In the genomic region with DNA sequence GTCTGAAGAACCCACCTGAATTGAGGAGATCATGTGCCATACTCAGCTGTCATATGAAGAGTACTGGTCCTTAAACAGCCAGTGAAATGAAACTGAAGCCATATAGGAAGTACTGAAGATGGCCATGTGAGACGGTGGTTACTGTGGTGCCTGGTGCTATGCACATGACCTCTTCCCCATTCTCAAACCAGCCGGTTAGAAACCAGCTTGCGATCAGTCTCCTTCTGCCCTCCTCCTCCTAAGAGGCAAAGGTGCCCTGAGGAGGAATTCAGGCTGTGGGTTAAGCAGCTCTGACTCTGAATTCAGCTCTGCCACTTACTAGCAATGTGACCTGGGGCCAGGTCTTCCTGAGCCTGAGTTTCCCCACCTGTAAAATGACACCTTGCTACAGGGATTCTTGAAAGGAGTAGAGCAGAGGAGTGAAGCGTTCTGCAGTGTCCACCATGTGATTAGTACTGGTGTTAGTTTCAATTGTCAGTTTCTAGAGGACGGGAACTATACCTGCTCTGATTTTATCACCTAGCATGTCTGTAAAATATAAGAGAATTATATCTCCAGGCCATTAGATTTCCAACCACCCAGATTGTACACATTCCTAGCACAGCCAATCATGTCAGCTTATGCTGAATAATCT, we compare ENCODE assay signal across 1 cellular context.
TF ChIP-seq lines count a peak whose summit lies in the region.

No MANE protein-coding gene starts in this region.

TF ChIP-seq in GM12878, 131 proteins besides CTCF, POLR2A, EP300 and RAD21 (continued from another document):
- TF ChIP-seq, protein P1, sequence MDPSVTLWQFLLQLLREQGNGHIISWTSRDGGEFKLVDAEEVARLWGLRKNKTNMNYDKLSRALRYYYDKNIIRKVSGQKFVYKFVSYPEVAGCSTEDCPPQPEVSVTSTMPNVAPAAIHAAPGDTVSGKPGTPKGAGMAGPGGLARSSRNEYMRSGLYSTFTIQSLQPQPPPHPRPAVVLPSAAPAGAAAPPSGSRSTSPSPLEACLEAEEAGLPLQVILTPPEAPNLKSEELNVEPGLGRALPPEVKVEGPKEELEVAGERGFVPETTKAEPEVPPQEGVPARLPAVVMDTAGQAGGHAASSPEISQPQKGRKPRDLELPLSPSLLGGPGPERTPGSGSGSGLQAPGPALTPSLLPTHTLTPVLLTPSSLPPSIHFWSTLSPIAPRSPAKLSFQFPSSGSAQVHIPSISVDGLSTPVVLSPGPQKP (IDR thresholded peaks at IDR 0.05; ENCODE audit: low read depth, low read length) = no peak
- TF ChIP-seq, protein P2, sequence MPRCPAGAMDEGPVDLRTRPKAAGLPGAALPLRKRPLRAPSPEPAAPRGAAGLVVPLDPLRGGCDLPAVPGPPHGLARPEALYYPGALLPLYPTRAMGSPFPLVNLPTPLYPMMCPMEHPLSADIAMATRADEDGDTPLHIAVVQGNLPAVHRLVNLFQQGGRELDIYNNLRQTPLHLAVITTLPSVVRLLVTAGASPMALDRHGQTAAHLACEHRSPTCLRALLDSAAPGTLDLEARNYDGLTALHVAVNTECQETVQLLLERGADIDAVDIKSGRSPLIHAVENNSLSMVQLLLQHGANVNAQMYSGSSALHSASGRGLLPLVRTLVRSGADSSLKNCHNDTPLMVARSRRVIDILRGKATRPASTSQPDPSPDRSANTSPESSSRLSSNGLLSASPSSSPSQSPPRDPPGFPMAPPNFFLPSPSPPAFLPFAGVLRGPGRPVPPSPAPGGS (IDR thresholded peaks at IDR 0.05; ENCODE audit: borderline replicate concordance, insufficient read depth, low read depth, low read length, poor library complexity, severe bottlenecking) = no peak
- TF ChIP-seq MEF2A (IDR thresholded peaks at IDR 0.05; ENCODE audit: insufficient read depth, low read depth, low read length) = no peak
- no peak for TF ChIP-seq NR2F1 (conservative IDR thresholded peaks at IDR 0.05)
- no peak for TF ChIP-seq ZSCAN29 (IDR thresholded peaks at IDR 0.05)
- no peak for TF ChIP-seq GABPA (IDR thresholded peaks at IDR 0.05; ENCODE audit: low read depth)
- TF ChIP-seq ZNF207 (IDR thresholded peaks at IDR 0.05; ENCODE audit: borderline replicate concordance) = no peak
- no peak for TF ChIP-seq RFX5 (IDR thresholded peaks at IDR 0.05; ENCODE audit: low read depth, low read length)
- TF ChIP-seq YBX1 (IDR thresholded peaks at IDR 0.05) = no peak
- TF ChIP-seq, protein P3, sequence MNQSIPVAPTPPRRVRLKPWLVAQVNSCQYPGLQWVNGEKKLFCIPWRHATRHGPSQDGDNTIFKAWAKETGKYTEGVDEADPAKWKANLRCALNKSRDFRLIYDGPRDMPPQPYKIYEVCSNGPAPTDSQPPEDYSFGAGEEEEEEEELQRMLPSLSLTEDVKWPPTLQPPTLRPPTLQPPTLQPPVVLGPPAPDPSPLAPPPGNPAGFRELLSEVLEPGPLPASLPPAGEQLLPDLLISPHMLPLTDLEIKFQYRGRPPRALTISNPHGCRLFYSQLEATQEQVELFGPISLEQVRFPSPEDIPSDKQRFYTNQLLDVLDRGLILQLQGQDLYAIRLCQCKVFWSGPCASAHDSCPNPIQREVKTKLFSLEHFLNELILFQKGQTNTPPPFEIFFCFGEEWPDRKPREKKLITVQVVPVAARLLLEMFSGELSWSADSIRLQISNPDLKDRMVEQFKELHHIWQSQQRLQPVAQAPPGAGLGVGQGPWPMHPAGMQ (IDR thresholded peaks at IDR 0.05; ENCODE audit: borderline replicate concordance) = no peak
- TF ChIP-seq, protein P4, sequence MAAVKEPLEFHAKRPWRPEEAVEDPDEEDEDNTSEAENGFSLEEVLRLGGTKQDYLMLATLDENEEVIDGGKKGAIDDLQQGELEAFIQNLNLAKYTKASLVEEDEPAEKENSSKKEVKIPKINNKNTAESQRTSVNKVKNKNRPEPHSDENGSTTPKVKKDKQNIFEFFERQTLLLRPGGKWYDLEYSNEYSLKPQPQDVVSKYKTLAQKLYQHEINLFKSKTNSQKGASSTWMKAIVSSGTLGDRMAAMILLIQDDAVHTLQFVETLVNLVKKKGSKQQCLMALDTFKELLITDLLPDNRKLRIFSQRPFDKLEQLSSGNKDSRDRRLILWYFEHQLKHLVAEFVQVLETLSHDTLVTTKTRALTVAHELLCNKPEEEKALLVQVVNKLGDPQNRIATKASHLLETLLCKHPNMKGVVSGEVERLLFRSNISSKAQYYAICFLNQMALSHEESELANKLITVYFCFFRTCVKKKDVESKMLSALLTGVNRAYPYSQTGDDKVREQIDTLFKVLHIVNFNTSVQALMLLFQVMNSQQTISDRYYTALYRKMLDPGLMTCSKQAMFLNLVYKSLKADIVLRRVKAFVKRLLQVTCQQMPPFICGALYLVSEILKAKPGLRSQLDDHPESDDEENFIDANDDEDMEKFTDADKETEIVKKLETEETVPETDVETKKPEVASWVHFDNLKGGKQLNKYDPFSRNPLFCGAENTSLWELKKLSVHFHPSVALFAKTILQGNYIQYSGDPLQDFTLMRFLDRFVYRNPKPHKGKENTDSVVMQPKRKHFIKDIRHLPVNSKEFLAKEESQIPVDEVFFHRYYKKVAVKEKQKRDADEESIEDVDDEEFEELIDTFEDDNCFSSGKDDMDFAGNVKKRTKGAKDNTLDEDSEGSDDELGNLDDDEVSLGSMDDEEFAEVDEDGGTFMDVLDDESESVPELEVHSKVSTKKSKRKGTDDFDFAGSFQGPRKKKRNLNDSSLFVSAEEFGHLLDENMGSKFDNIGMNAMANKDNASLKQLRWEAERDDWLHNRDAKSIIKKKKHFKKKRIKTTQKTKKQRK (IDR thresholded peaks at IDR 0.05; ENCODE audit: low read depth, low read length) = no peak
- TF ChIP-seq SREBF1 (IDR thresholded peaks at IDR 0.05; ENCODE audit: low read length) = no peak
- peak; percentile 55 for TF ChIP-seq IKZF1 (conservative IDR thresholded peaks at IDR 0.05)
- TF ChIP-seq MEF2B (IDR thresholded peaks at IDR 0.05; ENCODE audit: partially characterized antibody, poor library complexity, severe bottlenecking) = peak; percentile 23
- TF ChIP-seq HDAC2 (IDR thresholded peaks at IDR 0.05) = no peak
- 0 out of 2 replicates have a peak, but pooled peaks have one; percentile 22 for TF ChIP-seq ASH2L (IDR thresholded peaks at IDR 0.05; ENCODE audit: borderline replicate concordance, low read depth)
- no peak for TF ChIP-seq CREM (IDR thresholded peaks at IDR 0.05; ENCODE audit: low read depth)
- TF ChIP-seq, protein P5, sequence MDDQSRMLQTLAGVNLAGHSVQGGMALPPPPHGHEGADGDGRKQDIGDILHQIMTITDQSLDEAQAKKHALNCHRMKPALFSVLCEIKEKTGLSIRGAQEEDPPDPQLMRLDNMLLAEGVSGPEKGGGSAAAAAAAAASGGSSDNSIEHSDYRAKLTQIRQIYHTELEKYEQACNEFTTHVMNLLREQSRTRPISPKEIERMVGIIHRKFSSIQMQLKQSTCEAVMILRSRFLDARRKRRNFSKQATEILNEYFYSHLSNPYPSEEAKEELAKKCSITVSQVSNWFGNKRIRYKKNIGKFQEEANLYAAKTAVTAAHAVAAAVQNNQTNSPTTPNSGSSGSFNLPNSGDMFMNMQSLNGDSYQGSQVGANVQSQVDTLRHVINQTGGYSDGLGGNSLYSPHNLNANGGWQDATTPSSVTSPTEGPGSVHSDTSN (IDR thresholded peaks at IDR 0.05; ENCODE audit: insufficient replicate concordance, low read depth, low read length) = no peak
- no peak for TF ChIP-seq JUNB (IDR thresholded peaks at IDR 0.05)
- no peak for TF ChIP-seq MTA3 (IDR thresholded peaks at IDR 0.05; ENCODE audit: borderline replicate concordance, low read length)
- TF ChIP-seq, protein P6, sequence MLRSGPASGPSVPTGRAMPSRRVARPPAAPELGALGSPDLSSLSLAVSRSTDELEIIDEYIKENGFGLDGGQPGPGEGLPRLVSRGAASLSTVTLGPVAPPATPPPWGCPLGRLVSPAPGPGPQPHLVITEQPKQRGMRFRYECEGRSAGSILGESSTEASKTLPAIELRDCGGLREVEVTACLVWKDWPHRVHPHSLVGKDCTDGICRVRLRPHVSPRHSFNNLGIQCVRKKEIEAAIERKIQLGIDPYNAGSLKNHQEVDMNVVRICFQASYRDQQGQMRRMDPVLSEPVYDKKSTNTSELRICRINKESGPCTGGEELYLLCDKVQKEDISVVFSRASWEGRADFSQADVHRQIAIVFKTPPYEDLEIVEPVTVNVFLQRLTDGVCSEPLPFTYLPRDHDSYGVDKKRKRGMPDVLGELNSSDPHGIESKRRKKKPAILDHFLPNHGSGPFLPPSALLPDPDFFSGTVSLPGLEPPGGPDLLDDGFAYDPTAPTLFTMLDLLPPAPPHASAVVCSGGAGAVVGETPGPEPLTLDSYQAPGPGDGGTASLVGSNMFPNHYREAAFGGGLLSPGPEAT (IDR thresholded peaks at IDR 0.05; ENCODE audit: low read depth) = no peak; the same call in 1 of the 2 replicates
- TF ChIP-seq PAX5 (IDR thresholded peaks at IDR 0.05; ENCODE audit: borderline replicate concordance, low read depth, low read length) = peak; percentile 53; the same call in 1 of the 2 replicates
- TF ChIP-seq, protein P7, sequence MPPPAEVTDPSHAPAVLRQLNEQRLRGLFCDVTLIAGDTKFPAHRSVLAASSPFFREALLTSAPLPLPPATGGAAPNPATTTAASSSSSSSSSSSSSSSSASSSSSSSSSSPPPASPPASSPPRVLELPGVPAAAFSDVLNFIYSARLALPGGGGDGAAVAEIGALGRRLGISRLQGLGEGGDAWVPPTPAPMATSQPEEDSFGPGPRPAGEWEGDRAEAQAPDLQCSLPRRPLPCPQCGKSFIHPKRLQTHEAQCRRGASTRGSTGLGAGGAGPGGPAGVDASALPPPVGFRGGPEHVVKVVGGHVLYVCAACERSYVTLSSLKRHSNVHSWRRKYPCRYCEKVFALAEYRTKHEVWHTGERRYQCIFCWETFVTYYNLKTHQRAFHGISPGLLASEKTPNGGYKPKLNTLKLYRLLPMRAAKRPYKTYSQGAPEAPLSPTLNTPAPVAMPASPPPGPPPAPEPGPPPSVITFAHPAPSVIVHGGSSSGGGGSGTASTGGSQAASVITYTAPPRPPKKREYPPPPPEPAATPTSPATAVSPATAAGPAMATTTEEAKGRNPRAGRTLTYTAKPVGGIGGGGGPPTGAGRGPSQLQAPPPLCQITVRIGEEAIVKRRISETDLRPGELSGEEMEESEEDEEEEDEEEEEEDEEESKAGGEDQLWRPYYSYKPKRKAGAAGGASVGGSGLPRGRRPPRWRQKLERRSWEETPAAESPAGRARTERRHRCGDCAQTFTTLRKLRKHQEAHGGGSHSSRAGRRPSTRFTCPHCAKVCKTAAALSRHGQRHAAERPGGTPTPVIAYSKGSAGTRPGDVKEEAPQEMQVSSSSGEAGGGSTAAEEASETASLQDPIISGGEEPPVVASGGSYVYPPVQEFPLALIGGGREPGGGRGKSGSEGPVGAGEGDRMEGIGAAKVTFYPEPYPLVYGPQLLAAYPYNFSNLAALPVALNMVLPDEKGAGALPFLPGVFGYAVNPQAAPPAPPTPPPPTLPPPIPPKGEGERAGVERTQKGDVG (CRISPR knock-in tag; IDR thresholded peaks at IDR 0.05) = no peak
- no peak for TF ChIP-seq CHD4 (IDR thresholded peaks at IDR 0.05)
- TF ChIP-seq ATF7 (IDR thresholded peaks at IDR 0.05; ENCODE audit: low read depth) = 0 out of 2 replicates have a peak, but pooled peaks have one; percentile 25
- no peak for TF ChIP-seq SMARCA5 (IDR thresholded peaks at IDR 0.05)
- TF ChIP-seq SREBF2 (IDR thresholded peaks at IDR 0.05; ENCODE audit: low read length) = no peak
- TF ChIP-seq ESRRA (IDR thresholded peaks at IDR 0.05; ENCODE audit: low read length) = no peak
- no peak for TF ChIP-seq ZZZ3 (IDR thresholded peaks at IDR 0.05; ENCODE audit: control insufficient read depth, insufficient read length, low read depth)
- TF ChIP-seq MYB (IDR thresholded peaks at IDR 0.05; ENCODE audit: borderline replicate concordance, low read depth, low read length) = no peak
- TF ChIP-seq, protein P8, sequence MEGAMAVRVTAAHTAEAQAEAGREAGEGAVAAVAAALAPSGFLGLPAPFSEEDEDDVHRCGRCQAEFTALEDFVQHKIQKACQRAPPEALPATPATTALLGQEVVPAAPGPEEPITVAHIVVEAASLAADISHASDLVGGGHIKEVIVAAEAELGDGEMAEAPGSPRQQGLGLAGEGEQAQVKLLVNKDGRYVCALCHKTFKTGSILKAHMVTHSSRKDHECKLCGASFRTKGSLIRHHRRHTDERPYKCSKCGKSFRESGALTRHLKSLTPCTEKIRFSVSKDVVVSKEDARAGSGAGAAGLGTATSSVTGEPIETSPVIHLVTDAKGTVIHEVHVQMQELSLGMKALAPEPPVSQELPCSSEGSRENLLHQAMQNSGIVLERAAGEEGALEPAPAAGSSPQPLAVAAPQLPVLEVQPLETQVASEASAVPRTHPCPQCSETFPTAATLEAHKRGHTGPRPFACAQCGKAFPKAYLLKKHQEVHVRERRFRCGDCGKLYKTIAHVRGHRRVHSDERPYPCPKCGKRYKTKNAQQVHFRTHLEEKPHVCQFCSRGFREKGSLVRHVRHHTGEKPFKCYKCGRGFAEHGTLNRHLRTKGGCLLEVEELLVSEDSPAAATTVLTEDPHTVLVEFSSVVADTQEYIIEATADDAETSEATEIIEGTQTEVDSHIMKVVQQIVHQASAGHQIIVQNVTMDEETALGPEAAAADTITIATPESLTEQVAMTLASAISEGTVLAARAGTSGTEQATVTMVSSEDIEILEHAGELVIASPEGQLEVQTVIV (IDR thresholded peaks at IDR 0.05; ENCODE audit: borderline replicate concordance, partially characterized antibody) = no peak
- TF ChIP-seq SPI1 (IDR thresholded peaks at IDR 0.05; ENCODE audit: borderline replicate concordance, insufficient read depth, low read depth, low read length) = peak; percentile 57; the same call in 1 of the 2 replicates
- TF ChIP-seq, protein P9, sequence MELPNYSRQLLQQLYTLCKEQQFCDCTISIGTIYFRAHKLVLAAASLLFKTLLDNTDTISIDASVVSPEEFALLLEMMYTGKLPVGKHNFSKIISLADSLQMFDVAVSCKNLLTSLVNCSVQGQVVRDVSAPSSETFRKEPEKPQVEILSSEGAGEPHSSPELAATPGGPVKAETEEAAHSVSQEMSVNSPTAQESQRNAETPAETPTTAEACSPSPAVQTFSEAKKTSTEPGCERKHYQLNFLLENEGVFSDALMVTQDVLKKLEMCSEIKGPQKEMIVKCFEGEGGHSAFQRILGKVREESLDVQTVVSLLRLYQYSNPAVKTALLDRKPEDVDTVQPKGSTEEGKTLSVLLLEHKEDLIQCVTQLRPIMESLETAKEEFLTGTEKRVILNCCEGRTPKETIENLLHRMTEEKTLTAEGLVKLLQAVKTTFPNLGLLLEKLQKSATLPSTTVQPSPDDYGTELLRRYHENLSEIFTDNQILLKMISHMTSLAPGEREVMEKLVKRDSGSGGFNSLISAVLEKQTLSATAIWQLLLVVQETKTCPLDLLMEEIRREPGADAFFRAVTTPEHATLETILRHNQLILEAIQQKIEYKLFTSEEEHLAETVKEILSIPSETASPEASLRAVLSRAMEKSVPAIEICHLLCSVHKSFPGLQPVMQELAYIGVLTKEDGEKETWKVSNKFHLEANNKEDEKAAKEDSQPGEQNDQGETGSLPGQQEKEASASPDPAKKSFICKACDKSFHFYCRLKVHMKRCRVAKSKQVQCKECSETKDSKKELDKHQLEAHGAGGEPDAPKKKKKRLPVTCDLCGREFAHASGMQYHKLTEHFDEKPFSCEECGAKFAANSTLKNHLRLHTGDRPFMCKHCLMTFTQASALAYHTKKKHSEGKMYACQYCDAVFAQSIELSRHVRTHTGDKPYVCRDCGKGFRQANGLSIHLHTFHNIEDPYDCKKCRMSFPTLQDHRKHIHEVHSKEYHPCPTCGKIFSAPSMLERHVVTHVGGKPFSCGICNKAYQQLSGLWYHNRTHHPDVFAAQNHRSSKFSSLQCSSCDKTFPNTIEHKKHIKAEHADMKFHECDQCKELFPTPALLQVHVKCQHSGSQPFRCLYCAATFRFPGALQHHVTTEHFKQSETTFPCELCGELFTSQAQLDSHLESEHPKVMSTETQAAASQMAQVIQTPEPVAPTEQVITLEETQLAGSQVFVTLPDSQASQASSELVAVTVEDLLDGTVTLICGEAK (IDR thresholded peaks at IDR 0.05; ENCODE audit: borderline replicate concordance) = no peak
- TF ChIP-seq ZNF274 (IDR thresholded peaks at IDR 0.05; ENCODE audit: insufficient read depth, insufficient read length) = no peak
- TF ChIP-seq KAT2A (conservative IDR thresholded peaks at IDR 0.05; ENCODE audit: control insufficient read depth, low read depth, low read length) = no peak
- TF ChIP-seq POU2F2 (IDR thresholded peaks at IDR 0.05; ENCODE audit: borderline replicate concordance, low read depth, low read length) = peak; percentile 33; the same call in 1 of the 3 replicates
